22 cellular contexts compared by ENCODE assay signal in genomic region chr9:115208503-115208902, GRCh38.
DNase-seq lines count a peak whose midpoint lies in the region; ATAC-seq and TF ChIP-seq lines count a peak whose summit lies in the region.
"Had no signal": no experiment of that assay in that cellular context is flagged by ENCODE, and none has a peak within 500 bp of the region (broad histone marks: within the 10 kb centered on the region; RNA-seq: fewer than 3 reads in every experiment).

No MANE protein-coding gene starts in this region.

- peak overlapping the region; percentile 37 for H2AK5ac ChIP-seq in mesenchymal stem cell (ENCODE audit: low read length, severe bottlenecking)

- H3K9me2 ChIP-seq in MM.1S (replicated peaks; ENCODE audit: insufficient read depth, low read length) = no peaks in the 10 kb centered on the region

- H3K27ac ChIP-seq in MM.1S (ENCODE audit: low read length) = no peak overlapping the region
- peak overlapping the region; percentile 55 for H3K27ac ChIP-seq in mesenchymal stem cell (ENCODE audit: low read length, poor library complexity, severe bottlenecking)
- H3K27ac ChIP-seq: heart right ventricle, right atrium auricular region had no signal

- H4K8ac ChIP-seq in mesenchymal stem cell (ENCODE audit: low read length) = no peak overlapping the region

- H3K79me1 ChIP-seq in mesenchymal stem cell (replicated peaks; ENCODE audit: low read length, poor library complexity, severe bottlenecking) = no peaks in the 10 kb centered on the region

- no peak overlapping the region for H2BK15ac ChIP-seq in mesenchymal stem cell (ENCODE audit: low read depth, poor library complexity, severe bottlenecking)

- H2BK12ac ChIP-seq in mesenchymal stem cell (ENCODE audit: low read length in 2 of 2) = no peak overlapping the region

- H2BK120ac ChIP-seq in mesenchymal stem cell (ENCODE audit: low read depth, low read length) = no peak overlapping the region

- peaks cover 27% of the 10 kb centered on the region for H3F3A ChIP-seq in MM.1S (ENCODE audit: insufficient read depth, low read length)

- in situ Hi-C loops in astrocyte of the spinal cord (cut with HindIII; ENCODE audit: low sequenced_read_pairs) = no loop called here

- H2BK5ac ChIP-seq in mesenchymal stem cell (ENCODE audit: low read depth, low read length, poor library complexity, severe bottlenecking) = no peak overlapping the region

- no peak for ATAC-seq in GM21786 (IDR thresholded peaks at IDR 0.05; ENCODE audit: unreplicated experiment)
- no peak for ATAC-seq in HG03025 (IDR thresholded peaks at IDR 0.05; ENCODE audit: low FRiP score, unreplicated experiment)
- ATAC-seq: HCT116, heart right ventricle, Right ventricle myocardium inferior, T-helper 17 cell had no signal

- TF ChIP-seq CTCF in MM.1S (IDR thresholded peaks at IDR 0.05; ENCODE audit: low read length) (no peak), astrocyte of the spinal cord (IDR thresholded peaks at IDR 0.05; ENCODE audit: low read depth, low read length) (no peak)

- H3K4me2 ChIP-seq in MM.1S (ENCODE audit: low read depth, low read length) = 0 out of 2 replicates have a peak overlapping the region, but pooled peaks have one; percentile 4
- H3K4me2 ChIP-seq in mesenchymal stem cell (ENCODE audit: low read length, poor library complexity, severe bottlenecking) = no peak overlapping the region

- H4K20me1 ChIP-seq in MM.1S (ENCODE audit: insufficient read depth, low read length) = no peaks in the 10 kb centered on the region

- H3K79me2 ChIP-seq in MM.1S (ENCODE audit: low read length) = no peaks in the 10 kb centered on the region

- no peak overlapping the region for H3K14ac ChIP-seq in mesenchymal stem cell (ENCODE audit: low read length in 2 of 2)

- H3K18ac ChIP-seq in mesenchymal stem cell (ENCODE audit: low read depth in 1 of 2, low read length in 2 of 2) = no peak overlapping the region

- H4K91ac ChIP-seq in mesenchymal stem cell (ENCODE audit: low read length) = no peak overlapping the region

- H3K4me1 ChIP-seq in MM.1S (ENCODE audit: low read length) (peaks cover 70% of the 10 kb centered on the region), mesenchymal stem cell (ENCODE audit: control insufficient read depth, insufficient read depth, low read depth, low read length) (no peaks in the 10 kb centered on the region)

- H3K9ac ChIP-seq in MM.1S (ENCODE audit: low read length) = no peak overlapping the region
- no peak overlapping the region for H3K9ac ChIP-seq in mesenchymal stem cell (ENCODE audit: low read length)

- H3K36me3 ChIP-seq in MM.1S (replicated peaks; ENCODE audit: insufficient read depth, low read length) (no peaks in the 10 kb centered on the region), mesenchymal stem cell (ENCODE audit: control insufficient read depth in 1 of 2, insufficient read depth in 2 of 2, low read depth in 1 of 2, low read length in 2 of 2) (no peaks in the 10 kb centered on the region)
- H3K36me3 ChIP-seq: heart right ventricle, right atrium auricular region had no signal

- intact Hi-C loops in posterior vena cava (cut with DNase I) = no loop called here

- H3K4me3 ChIP-seq in MM.1S (ENCODE audit: low read length) (no peak overlapping the region), astrocyte of the spinal cord (ENCODE audit: low read depth, low read length) (no peak overlapping the region), mesenchymal stem cell (ENCODE audit: insufficient read depth in 1 of 2, low read depth in 1 of 2, low read length in 2 of 2) (no peak overlapping the region)
- H3K4me3 ChIP-seq: heart right ventricle, right atrium auricular region had no signal

- no peak overlapping the region for H3K4ac ChIP-seq in mesenchymal stem cell (ENCODE audit: low read depth in 1 of 2, low read length in 2 of 2)

- H2AFZ ChIP-seq in MM.1S (ENCODE audit: low read length) (no peak overlapping the region), mesenchymal stem cell (ENCODE audit: low read depth, low read length) (no peak overlapping the region)

- H3K9me3 ChIP-seq in MM.1S (replicated peaks; ENCODE audit: insufficient read depth, low read length) (no peaks in the 10 kb centered on the region), mesenchymal stem cell (ENCODE audit: control insufficient read depth, low read length) (no peaks in the 10 kb centered on the region)
- H3K9me3 ChIP-seq: heart right ventricle, right atrium auricular region had no signal

- H3K27me3 ChIP-seq in MM.1S (replicated peaks; ENCODE audit: insufficient read depth, low read length) (no peaks in the 10 kb centered on the region), mesenchymal stem cell (ENCODE audit: control insufficient read depth in 1 of 2, insufficient read depth in 1 of 2, low read length in 2 of 2) (no peaks in the 10 kb centered on the region)
- H3K27me3 ChIP-seq: right atrium auricular region had no signal

- DNase-seq in Daoy (ENCODE audit: low read depth) = peak; percentile 44
- no peak for DNase-seq in MM.1S
- DNase-seq in astrocyte of the spinal cord (ENCODE audit: low read depth, low spot score) = peak; percentile 81
- DNase-seq in mesenchymal stem cell = peak; percentile 56
- DNase-seq in posterior vena cava (ENCODE audit: low spot score) = no peak
- DNase-seq in AG08396 (ENCODE audit: low spot score) = no peak
- DNase-seq: activated B cell treated with CpG ODN at 0.5 μM for 24 hours; AML-193; anterior cingulate cortex; Calu3; cortex of kidney; erythroblast; heart right ventricle; kidney; NCI-H1105; stimulated activated CD4-positive, alpha-beta T cell treated with anti-CD3 and anti-CD28 coated beads, Interleukin-1b, Interleukin-23, amount 100 ng/mL, for 48 hours; T-helper 17 cell had no signal

- no peak overlapping the region for H3K23ac ChIP-seq in mesenchymal stem cell (ENCODE audit: low read length in 2 of 2)

Comparison
In these comparisons a context has a peak if more than half of its experiments do, and no peak if none do; other contexts are left out.
1. DNase-seq: peak in Daoy (single experiment), astrocyte of the spinal cord (single experiment) and mesenchymal stem cell (single experiment); none in MM.1S (single experiment), posterior vena cava (single experiment) and AG08396 (single experiment).